ENCODE assay signal across 1 cellular context in the genomic region with DNA sequence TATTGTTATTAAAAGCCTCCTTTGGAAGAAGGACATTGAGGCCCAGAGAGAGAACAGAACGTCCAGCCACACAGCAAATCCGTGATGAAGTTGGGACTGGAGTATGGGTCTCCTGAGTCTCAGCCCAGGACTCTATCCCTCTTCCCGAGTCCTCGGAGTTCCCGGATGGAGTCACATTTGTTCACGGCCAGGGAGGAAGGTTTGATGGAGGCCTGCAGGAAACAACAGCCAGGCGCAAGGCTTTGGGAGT.
TF ChIP-seq lines count a peak whose summit lies in the region.

No MANE protein-coding gene starts in this region.

TF ChIP-seq in SK-N-SH, 30 proteins besides CTCF, POLR2A, EP300 and RAD21 (continued from another document):
- TF ChIP-seq, protein P1, sequence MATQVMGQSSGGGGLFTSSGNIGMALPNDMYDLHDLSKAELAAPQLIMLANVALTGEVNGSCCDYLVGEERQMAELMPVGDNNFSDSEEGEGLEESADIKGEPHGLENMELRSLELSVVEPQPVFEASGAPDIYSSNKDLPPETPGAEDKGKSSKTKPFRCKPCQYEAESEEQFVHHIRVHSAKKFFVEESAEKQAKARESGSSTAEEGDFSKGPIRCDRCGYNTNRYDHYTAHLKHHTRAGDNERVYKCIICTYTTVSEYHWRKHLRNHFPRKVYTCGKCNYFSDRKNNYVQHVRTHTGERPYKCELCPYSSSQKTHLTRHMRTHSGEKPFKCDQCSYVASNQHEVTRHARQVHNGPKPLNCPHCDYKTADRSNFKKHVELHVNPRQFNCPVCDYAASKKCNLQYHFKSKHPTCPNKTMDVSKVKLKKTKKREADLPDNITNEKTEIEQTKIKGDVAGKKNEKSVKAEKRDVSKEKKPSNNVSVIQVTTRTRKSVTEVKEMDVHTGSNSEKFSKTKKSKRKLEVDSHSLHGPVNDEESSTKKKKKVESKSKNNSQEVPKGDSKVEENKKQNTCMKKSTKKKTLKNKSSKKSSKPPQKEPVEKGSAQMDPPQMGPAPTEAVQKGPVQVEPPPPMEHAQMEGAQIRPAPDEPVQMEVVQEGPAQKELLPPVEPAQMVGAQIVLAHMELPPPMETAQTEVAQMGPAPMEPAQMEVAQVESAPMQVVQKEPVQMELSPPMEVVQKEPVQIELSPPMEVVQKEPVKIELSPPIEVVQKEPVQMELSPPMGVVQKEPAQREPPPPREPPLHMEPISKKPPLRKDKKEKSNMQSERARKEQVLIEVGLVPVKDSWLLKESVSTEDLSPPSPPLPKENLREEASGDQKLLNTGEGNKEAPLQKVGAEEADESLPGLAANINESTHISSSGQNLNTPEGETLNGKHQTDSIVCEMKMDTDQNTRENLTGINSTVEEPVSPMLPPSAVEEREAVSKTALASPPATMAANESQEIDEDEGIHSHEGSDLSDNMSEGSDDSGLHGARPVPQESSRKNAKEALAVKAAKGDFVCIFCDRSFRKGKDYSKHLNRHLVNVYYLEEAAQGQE (IDR thresholded peaks at IDR 0.05; ENCODE audit: low read depth, low read length), result no peak
- TF ChIP-seq ELF1 (IDR thresholded peaks at IDR 0.05) (no peak), CHD2 (IDR thresholded peaks at IDR 0.05; ENCODE audit: low read length, partially characterized antibody) (no peak), JUND (IDR thresholded peaks at IDR 0.05) (no peak), FOXM1 (IDR thresholded peaks at IDR 0.05; ENCODE audit: low read depth) (no peak), RXRA (IDR thresholded peaks at IDR 0.05; ENCODE audit: borderline replicate concordance, low read depth) (no peak), GABPA (IDR thresholded peaks at IDR 0.05; ENCODE audit: low read depth) (no peak)
